ENCODE assay signal across 17 cellular contexts in the genomic region with DNA sequence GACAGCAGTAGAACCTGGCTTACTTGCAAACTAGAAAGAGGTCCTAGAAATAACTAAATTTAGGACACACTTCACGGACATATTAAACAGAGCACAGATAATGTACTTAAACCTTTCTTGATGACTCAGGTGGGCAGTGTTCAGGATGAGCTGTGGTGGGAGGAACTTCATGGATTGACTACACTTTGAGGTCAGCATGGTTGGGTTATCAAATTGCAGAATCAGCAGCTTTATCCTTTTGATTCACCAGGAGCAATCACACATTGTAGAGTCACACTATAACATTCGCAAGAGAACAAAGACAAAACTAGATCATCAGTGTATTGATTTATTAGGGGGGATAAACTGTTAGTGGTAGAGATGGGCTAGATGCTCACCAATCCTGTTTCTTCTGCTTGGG. TPM values are rescaled to one million over a fixed set of nuclear protein-coding genes. Genes with fewer than 3 reads are reported as not detected.
A peak's percentile ranks its signal among the peaks of the same experiment; 100 is the strongest.
DNase-seq lines count a peak whose midpoint lies in the region; ATAC-seq, FAIRE-seq and TF ChIP-seq lines count a peak whose summit lies in the region.
"Had no signal": no experiment of that assay in that cellular context is flagged by ENCODE, and none has a peak within 500 bp of the region (broad histone marks: within the 10 kb centered on the region; RNA-seq: fewer than 3 reads in every experiment).

No MANE protein-coding gene starts in this region.

- H3K9me3 ChIP-seq in HepG2 (ENCODE audit: low read length): no peaks in the 10 kb centered on the region
- no peaks in the 10 kb centered on the region for H3K9me3 ChIP-seq in right lobe of liver
- no peaks in the 10 kb centered on the region for H3K9me3 ChIP-seq in transverse colon
- H3K9me3 ChIP-seq in neural progenitor cell (ENCODE audit: low read depth): no peaks in the 10 kb centered on the region
- H3K9me3 ChIP-seq: right atrium auricular region, SK-N-SH had no signal

- no peak for DNase-seq in HepG2 (ENCODE audit: low spot score)
- no peak for DNase-seq in right lobe of liver
- DNase-seq in activated T-helper 2 cell treated with anti-CD3 and anti-CD28 coated beads, Interferon-gamma antibody, Interleukin-2, Interleukin-4, amounts not matched to agents 10 μg/mL and 5 μg/mL and 100 μg/mL, durations not matched to agents 14 hours and 24 hours and 36 hours (ENCODE audit: low spot score): no peak
- DNase-seq in kidney tubule cell (ENCODE audit: low spot score): peak; percentile 13
- no peak for DNase-seq in iPS-NIHi7 (ENCODE audit: extremely low spot score)
- DNase-seq in transverse colon: no peak
- no peak for DNase-seq in neural progenitor cell (ENCODE audit: low spot score)
- DNase-seq: activated effector memory CD4-positive, alpha-beta T cell treated with Interleukin-2 at 50 U/mL for 16 hours; aorta; EL; MM.1S; NCI-H1694 treated with DMSO at 0.1 percent for 48 hours; NK-92 treated with Interleukin-12 subunit alpha and Interleukin-12 subunit beta, amount 100 ng/mL, for 24 hours; SK-N-SH had no signal

- TF ChIP-seq EP300 in HepG2 (IDR thresholded peaks at IDR 0.05; ENCODE audit: low read depth in 2 of 2, low read length in 2 of 2) (no peak), HepG2 (CRISPR knock-in tag; IDR thresholded peaks at IDR 0.05; ENCODE audit: borderline replicate concordance) (no peak), transverse colon (IDR thresholded peaks at IDR 0.05; ENCODE audit: low read depth) (no peak)

- no TSS peak for BruUV-seq in HepG2 (replicated peaks; lab: Mats Ljungman, UMichigan)

- peaks cover 11% of the 10 kb centered on the region for H3K4me1 Mint-ChIP-seq in activated T-helper 2 cell treated with anti-CD3 and anti-CD28 coated beads, Interferon-gamma antibody, Interleukin-2, Interleukin-4, amounts not matched to agents 10 μg/mL and 5 μg/mL and 100 μg/mL, durations not matched to agents 14 hours and 24 hours and 36 hours (ENCODE audit: low read depth)
- peaks cover 10% of the 10 kb centered on the region for H3K4me1 Mint-ChIP-seq in neural progenitor cell

- H3K27ac ChIP-seq in HepG2 (ENCODE audit: extremely low read length, insufficient read depth, low read length) (no peak overlapping the region), right lobe of liver (no peak overlapping the region), transverse colon (no peak overlapping the region), neural progenitor cell (no peak overlapping the region)

- H3K36me3 ChIP-seq in HepG2 (replicated peaks in 1 of 2; ENCODE audit: control insufficient read depth in 1 of 2, insufficient read depth in 2 of 2, low read length in 2 of 2) (no peaks in the 10 kb centered on the region), right lobe of liver (no peaks in the 10 kb centered on the region), transverse colon (no peaks in the 10 kb centered on the region), neural progenitor cell (no peaks in the 10 kb centered on the region)
- H3K36me3 ChIP-seq: right atrium auricular region had no signal

- no peak for ATAC-seq in HepG2
- ATAC-seq in right lobe of liver: no peak
- no peak for ATAC-seq in HG03135 (IDR thresholded peaks at IDR 0.05; ENCODE audit: unreplicated experiment)

- CTCF ChIA-PET in HepG2 (lab: Yijun Ruan, JAX; ENCODE audit: low intra/inter-chr PET ratio, low total read pairs): no interaction called here

- no peak overlapping the region for H2AFZ ChIP-seq in HepG2 (ENCODE audit: low read length)
- H2AFZ ChIP-seq in neural progenitor cell (replicated peaks): no peak overlapping the region

- intact Hi-C loops in HepG2 (cut with micrococcal nuclease; ENCODE audit: unreplicated experiment) (no loop called here), right lobe of liver (cut with DNase I) (no loop called here), transverse colon (cut with DNase I; ENCODE audit: low total_unique reads) (no loop called here)
- intact Hi-C loops in activated T-helper 2 cell treated with anti-CD3 and anti-CD28 coated beads, Interferon-gamma antibody, Interleukin-2, Interleukin-4, amounts not matched to agents 10 μg/mL and 5 μg/mL and 100 μg/mL, durations not matched to agents 14 hours and 24 hours and 36 hours (cut with micrococcal nuclease): no loop called here

- FAIRE-seq in HepG2 (lab: Jason Lieb, UNC): no peak
- FAIRE-seq: GM18507 had no signal

- no peak for TF ChIP-seq POLR2A in HepG2 (IDR thresholded peaks at IDR 0.05; ENCODE audit: insufficient read depth in 1 of 2, low read depth in 2 of 2, low read length in 2 of 2)
- no peak for TF ChIP-seq POLR2A in right lobe of liver (IDR thresholded peaks at IDR 0.05)
- no peak for TF ChIP-seq POLR2A in transverse colon (IDR thresholded peaks at IDR 0.05)

- no peak for TF ChIP-seq CTCF in HepG2 (CRISPR knock-in tag; IDR thresholded peaks at IDR 0.05)
- no peak for TF ChIP-seq CTCF in right lobe of liver (IDR thresholded peaks at IDR 0.05)
- no peak for TF ChIP-seq CTCF in transverse colon (IDR thresholded peaks at IDR 0.05)
- no peak for TF ChIP-seq CTCF in neural progenitor cell (IDR thresholded peaks at IDR 0.05)

- H3K27ac Mint-ChIP-seq in activated T-helper 2 cell treated with anti-CD3 and anti-CD28 coated beads, Interferon-gamma antibody, Interleukin-2, Interleukin-4, amounts not matched to agents 10 μg/mL and 5 μg/mL and 100 μg/mL, durations not matched to agents 14 hours and 24 hours and 36 hours: no peak overlapping the region
- no peak overlapping the region for H3K27ac Mint-ChIP-seq in neural progenitor cell

- no peaks in the 10 kb centered on the region for H3K36me3 Mint-ChIP-seq in activated T-helper 2 cell treated with anti-CD3 and anti-CD28 coated beads, Interferon-gamma antibody, Interleukin-2, Interleukin-4, amounts not matched to agents 10 μg/mL and 5 μg/mL and 100 μg/mL, durations not matched to agents 14 hours and 24 hours and 36 hours (ENCODE audit: low read depth)
- H3K36me3 Mint-ChIP-seq in neural progenitor cell: no peaks in the 10 kb centered on the region

- peaks cover 65% of the 10 kb centered on the region for H3K27me3 Mint-ChIP-seq in activated T-helper 2 cell treated with anti-CD3 and anti-CD28 coated beads, Interferon-gamma antibody, Interleukin-2, Interleukin-4, amounts not matched to agents 10 μg/mL and 5 μg/mL and 100 μg/mL, durations not matched to agents 14 hours and 24 hours and 36 hours (ENCODE audit: low read depth)
- H3K27me3 Mint-ChIP-seq in neural progenitor cell (ENCODE audit: insufficient read depth, low read depth): peaks cover 5% of the 10 kb centered on the region

- H3K9ac ChIP-seq in HepG2 (ENCODE audit: insufficient read depth, low read depth, low read length): no peak overlapping the region
- no peak overlapping the region for H3K9ac ChIP-seq in neural progenitor cell
- H3K9ac ChIP-seq: SK-N-SH had no signal

- H3F3A ChIP-seq in neural progenitor cell (ENCODE audit: low read depth): no peaks in the 10 kb centered on the region

- peaks cover 14% of the 10 kb centered on the region for H3K9me3 Mint-ChIP-seq in activated T-helper 2 cell treated with anti-CD3 and anti-CD28 coated beads, Interferon-gamma antibody, Interleukin-2, Interleukin-4, amounts not matched to agents 10 μg/mL and 5 μg/mL and 100 μg/mL, durations not matched to agents 14 hours and 24 hours and 36 hours
- H3K9me3 Mint-ChIP-seq in neural progenitor cell: peaks cover 8% of the 10 kb centered on the region

- no peak for TF ChIP-seq RAD21 in HepG2 (CRISPR knock-in tag; IDR thresholded peaks at IDR 0.05)

- POLR2A ChIA-PET in HepG2 (lab: Yijun Ruan, JAX): no interaction called here

- H3K79me2 ChIP-seq in HepG2 (ENCODE audit: insufficient read depth, low read length) (no peaks in the 10 kb centered on the region), neural progenitor cell (ENCODE audit: low read depth) (no peaks in the 10 kb centered on the region)

- in situ Hi-C loops in HepG2 (cut with HindIII; ENCODE audit: extremely low pct_ligation_motif_present, low pct_unique_long_range_greater_than_20kb): no loop called here
- in situ Hi-C loops in transverse colon (cut with MboI; ENCODE audit: low pct_ligation_motif_present in 1 of 4, low pct_unique_long_range_greater_than_20kb in 1 of 4, low sequenced_read_pairs in 3 of 4): no loop called here

- H3K4me3 ChIP-seq in HepG2 (replicated peaks in 1 of 3; ENCODE audit: insufficient read depth in 1 of 3, low read depth in 2 of 3, low read length in 3 of 3) (no peak overlapping the region), right lobe of liver (no peak overlapping the region), transverse colon (no peak overlapping the region), neural progenitor cell (no peak overlapping the region)

- WGBS in HepG2 (ENCODE audit: low lambda C conversion rate): 19% methylated on average over 2 of the region's 2 CpGs
- 65% methylated on average over 2 of the region's 2 CpGs for WGBS in right lobe of liver (ENCODE audit: insufficient coverage, low coverage, low lambda C conversion rate, missing lambda C conversion rate)
- WGBS in transverse colon (ENCODE audit: low coverage in 1 of 2), 2 donors: 74 to 100% methylated on average over 2 of the region's 2 CpGs

- H3K27me3 ChIP-seq in HepG2 (ENCODE audit: control insufficient read depth in 1 of 2, insufficient read depth in 2 of 2, low read length in 2 of 2) (peaks cover 1 to 45% of the 10 kb centered on the region in 2 experiments; a peak in 4 of 5 replicates), right lobe of liver (no peaks in the 10 kb centered on the region), transverse colon (peaks cover 55% of the 10 kb centered on the region), neural progenitor cell (peaks cover 22% of the 10 kb centered on the region)
- H3K27me3 ChIP-seq: right atrium auricular region had no signal

- H4K20me1 ChIP-seq in HepG2 (ENCODE audit: insufficient read depth, low read length): no peaks in the 10 kb centered on the region
- no peaks in the 10 kb centered on the region for H4K20me1 ChIP-seq in neural progenitor cell (ENCODE audit: low read depth)

- H3K4me3 Mint-ChIP-seq in activated T-helper 2 cell treated with anti-CD3 and anti-CD28 coated beads, Interferon-gamma antibody, Interleukin-2, Interleukin-4, amounts not matched to agents 10 μg/mL and 5 μg/mL and 100 μg/mL, durations not matched to agents 14 hours and 24 hours and 36 hours (ENCODE audit: low read depth): peak overlapping the region; percentile 55
- no peak overlapping the region for H3K4me3 Mint-ChIP-seq in neural progenitor cell

- H3K4me1 ChIP-seq in HepG2 (ENCODE audit: insufficient read depth, low read length) (peaks cover 8% of the 10 kb centered on the region; the same call in 1 of the 2 replicates), right lobe of liver (no peaks in the 10 kb centered on the region), transverse colon (peaks cover 0 to 12% (median 10%) of the 10 kb centered on the region in 4 donors), neural progenitor cell (peaks cover 5% of the 10 kb centered on the region)

- H3K4me2 ChIP-seq in HepG2 (ENCODE audit: low read depth, low read length) (peak overlapping the region; percentile 62; the same call in 1 of the 2 replicates), neural progenitor cell (no peak overlapping the region)
- H3K4me2 ChIP-seq: SK-N-SH had no signal

RNA-seq across cellular contexts. Expression of gene AGK, which starts 38.6 kb away (rescaled TPM):
- total RNA-seq in HepG2 (2016; rRNA removed; fragmentation: Illumina TruSeq; extraction: Trizol) (30.1 and 35.7 TPM in 2 replicates), right lobe of liver (10 to 100 TPM in 5 of 6 experiments, 1 to 10 TPM in 1; 9.3 to 19.2 (median 12.0) TPM), transverse colon (10 to 100 TPM in 3 of 4 donors, 1 to 10 TPM in 1; 5.4 to 22.8 (median 19.1) TPM), neural progenitor cell (ENCODE audit: low replicate concordance) (32.7 and 42.6 TPM in 2 replicates)
- total RNA-seq in HepG2 (2016; cell fraction: cytosol; rRNA removed; fragmentation: Illumina TruSeq; extraction: Trizol; ENCODE audit: low read depth): 8.3 and 10.1 TPM in 2 replicates
- total RNA-seq in HepG2 (2016; cell fraction: insoluble cytoplasmic fraction; rRNA removed; fragmentation: Illumina TruSeq; extraction: Trizol): 29.0 and 32.8 TPM in 2 replicates
- total RNA-seq in HepG2 (2016; cell fraction: membrane; rRNA removed; fragmentation: Illumina TruSeq; extraction: Trizol): 8.3 and 8.7 TPM in 2 replicates
- 36.4 and 41.9 TPM in 2 replicates for total RNA-seq in HepG2 (2016; cell fraction: nucleus; rRNA removed; fragmentation: Illumina TruSeq; extraction: Trizol)
- 20.9 and 23.7 TPM in 2 replicates for polyA plus RNA-seq in HepG2 (2011; rRNA removed)
- 18.7 and 21.4 TPM in 2 replicates for polyA plus RNA-seq in HepG2 (2011; cell fraction: cytosol; rRNA removed)
- 21.5 and 24.3 TPM in 2 replicates for polyA plus RNA-seq in HepG2 (2011; cell fraction: nucleus; rRNA removed)
- polyA plus RNA-seq in HepG2 (2012): 12.5 and 14.3 TPM in 2 replicates
- polyA plus RNA-seq in HepG2 (2016; cell fraction: cytosol; fragmentation: Illumina TruSeq; extraction: Trizol; ENCODE audit: low read depth): 1.9 and 2.6 TPM in 2 replicates
- polyA plus RNA-seq in HepG2 (2016; cell fraction: insoluble cytoplasmic fraction; fragmentation: Illumina TruSeq; extraction: Trizol; ENCODE audit: low read depth): 31.6 and 32.2 TPM in 2 replicates
- 3.6 and 4.4 TPM in 2 replicates for polyA plus RNA-seq in HepG2 (2016; cell fraction: membrane; fragmentation: Illumina TruSeq; extraction: Trizol; ENCODE audit: low read depth)
- polyA plus RNA-seq in HepG2 (2016; cell fraction: nucleus; fragmentation: Illumina TruSeq; extraction: Trizol; ENCODE audit: insufficient read depth, low read depth): 33.3 and 39.0 TPM in 2 replicates
- polyA minus RNA-seq in HepG2 (2011; rRNA and poly(A)+ RNA removed; ENCODE audit: low replicate concordance): 18.0 and 21.0 TPM in 2 replicates
- polyA minus RNA-seq in HepG2 (2011; cell fraction: cytosol; rRNA and poly(A)+ RNA removed): 10.2 and 13.3 TPM in 2 replicates
- polyA minus RNA-seq in HepG2 (2011; cell fraction: nucleus; rRNA and poly(A)+ RNA removed): 68.8 and 69.6 TPM in 2 replicates
- total RNA-seq in activated T-helper 2 cell treated with anti-CD3 and anti-CD28 coated beads, Interferon-gamma antibody, Interleukin-2, Interleukin-4, amounts not matched to agents 10 μg/mL and 5 μg/mL and 100 μg/mL, durations not matched to agents 14 hours and 24 hours and 36 hours: 144 and 147 TPM in 2 replicates
